ENCODE assay signal across 15 cellular contexts in the genomic region with DNA sequence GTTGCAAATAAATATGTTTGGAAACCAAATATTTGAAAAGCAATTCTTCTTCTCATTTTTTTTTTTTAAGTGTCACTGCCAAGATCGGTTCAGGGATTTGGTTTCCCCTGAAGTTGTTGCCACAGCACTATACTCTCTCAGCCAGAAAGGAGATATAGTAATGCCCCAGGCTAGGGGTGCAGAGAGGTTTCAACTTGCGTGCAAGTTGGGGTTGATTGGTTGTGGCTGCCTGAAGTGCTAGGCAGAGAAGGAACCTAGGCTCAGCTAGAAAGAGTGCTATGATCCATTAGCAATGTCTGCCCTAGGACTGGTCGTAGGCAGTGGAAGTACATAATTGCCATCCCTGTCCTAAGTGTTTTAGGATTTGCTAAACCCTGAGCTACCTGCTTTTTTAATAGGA.
"Had no signal": no experiment of that assay in that cellular context is flagged by ENCODE, and none has a peak within 500 bp of the region (broad histone marks: within the 10 kb centered on the region; RNA-seq: fewer than 3 reads in every experiment).

No MANE protein-coding gene starts in this region.

- H3K27ac Mint-ChIP-seq: activated naive CD4-positive, alpha-beta T cell treated with anti-CD3 and anti-CD28 coated beads, Interleukin-2, amount 10 ng/mL, durations not matched to agents 7 days and 5 days; activated T-helper 17 cell treated with anti-CD3 and anti-CD28 coated beads, Interleukin-2, amount 50 U/mL, for 72 hours; endodermal cell; natural killer cell treated with Interleukin-12 subunit alpha and Interleukin-12 subunit beta and Interleukin-15 and Interleukin-18, amount 100 ng/mL, for 72 hours; stimulated activated memory B cell treated with anti-CD40 and anti-IgM and Interleukin-4, amounts not matched to agents 10 μg/mL and 1 μg/mL and 100 μg/mL, for 72 hours had no signal

- H3K27me3 ChIP-seq: adrenal gland, right atrium auricular region had no signal

- DNase-seq: activated CD4-positive, alpha-beta T cell treated with anti-CD3 and anti-CD28 coated beads for 1 hour; activated CD4-positive, alpha-beta T cell treated with anti-CD3 and anti-CD28 coated beads, Interleukin-2, amount 50 U/mL, for 48 hours; activated naive CD4-positive, alpha-beta T cell treated with anti-CD3 and anti-CD28 coated beads, Interleukin-2, amount 10 ng/mL, durations not matched to agents 7 days and 5 days; adrenal gland; dorsolateral prefrontal cortex; endodermal cell; erythroblast; foreskin keratinocyte; nucleus accumbens; stimulated activated CD4-positive, alpha-beta T cell treated with anti-CD3 and anti-CD28 coated beads, Interleukin-2, amount 100 ng/mL, for 48 hours; T1000 had no signal

- H3K4me1 Mint-ChIP-seq: activated naive CD4-positive, alpha-beta T cell treated with anti-CD3 and anti-CD28 coated beads, Interleukin-2, amount 10 ng/mL, durations not matched to agents 7 days and 5 days; activated T-helper 17 cell treated with anti-CD3 and anti-CD28 coated beads, Interleukin-2, amount 50 U/mL, for 72 hours; stimulated activated memory B cell treated with anti-CD40 and anti-IgM and Interleukin-4, amounts not matched to agents 10 μg/mL and 1 μg/mL and 100 μg/mL, for 72 hours had no signal

- H3K4me3 Mint-ChIP-seq: activated naive CD4-positive, alpha-beta T cell treated with anti-CD3 and anti-CD28 coated beads, Interleukin-2, amount 10 ng/mL, durations not matched to agents 7 days and 5 days; activated T-helper 17 cell treated with anti-CD3 and anti-CD28 coated beads, Interleukin-2, amount 50 U/mL, for 72 hours; endodermal cell; natural killer cell treated with Interleukin-12 subunit alpha and Interleukin-12 subunit beta and Interleukin-15 and Interleukin-18, amount 100 ng/mL, for 72 hours; stimulated activated memory B cell treated with anti-CD40 and anti-IgM and Interleukin-4, amounts not matched to agents 10 μg/mL and 1 μg/mL and 100 μg/mL, for 72 hours had no signal

- H3K9me3 ChIP-seq: adrenal gland, right atrium auricular region had no signal

- H3K27ac ChIP-seq: adrenal gland, dorsolateral prefrontal cortex, foreskin keratinocyte, right atrium auricular region had no signal

- H3K36me3 ChIP-seq: adrenal gland, right atrium auricular region had no signal

- H3K4me3 ChIP-seq: adrenal gland, dorsolateral prefrontal cortex, right atrium auricular region had no signal

- ATAC-seq: activated T-helper 17 cell treated with anti-CD3 and anti-CD28 coated beads, Interleukin-2, amount 50 U/mL, for 72 hours; foreskin keratinocyte; natural killer cell treated with Interleukin-12 subunit alpha and Interleukin-12 subunit beta and Interleukin-15 and Interleukin-18, amount 100 ng/mL, for 72 hours had no signal

- H3K36me3 Mint-ChIP-seq: activated naive CD4-positive, alpha-beta T cell treated with anti-CD3 and anti-CD28 coated beads, Interleukin-2, amount 10 ng/mL, durations not matched to agents 7 days and 5 days; natural killer cell treated with Interleukin-12 subunit alpha and Interleukin-12 subunit beta and Interleukin-15 and Interleukin-18, amount 100 ng/mL, for 72 hours; stimulated activated memory B cell treated with anti-CD40 and anti-IgM and Interleukin-4, amounts not matched to agents 10 μg/mL and 1 μg/mL and 100 μg/mL, for 72 hours had no signal

- H3K9me3 Mint-ChIP-seq: activated naive CD4-positive, alpha-beta T cell treated with anti-CD3 and anti-CD28 coated beads, Interleukin-2, amount 10 ng/mL, durations not matched to agents 7 days and 5 days; activated T-helper 17 cell treated with anti-CD3 and anti-CD28 coated beads, Interleukin-2, amount 50 U/mL, for 72 hours; natural killer cell treated with Interleukin-12 subunit alpha and Interleukin-12 subunit beta and Interleukin-15 and Interleukin-18, amount 100 ng/mL, for 72 hours; stimulated activated memory B cell treated with anti-CD40 and anti-IgM and Interleukin-4, amounts not matched to agents 10 μg/mL and 1 μg/mL and 100 μg/mL, for 72 hours had no signal

- H3K4me1 ChIP-seq: adrenal gland, foreskin keratinocyte, right atrium auricular region had no signal
